In genomic region chr1:17933991-17934390, GRCh38 we compare ENCODE assay signal across 24 cellular contexts.
"Had no signal": no experiment of that assay in that cellular context is flagged by ENCODE, and none has a peak within 500 bp of the region (broad histone marks: within the 10 kb centered on the region; RNA-seq: fewer than 3 reads in every experiment).

No MANE protein-coding gene starts in this region.

- H3K9me3 Mint-ChIP-seq: activated naive CD8-positive, alpha-beta T cell treated with anti-CD3 and anti-CD28 coated beads, Interleukin-2, amount 10 ng/mL, durations not matched to agents 7 days and 5 days; T-helper 1 cell treated with Interleukin-12 subunit alpha and Interleukin-12 subunit beta and Interleukin-4 antibody, amounts not matched to agents 30 μg/mL and 1 μg/mL, for 36 hours had no signal

- H3K27me3 ChIP-seq: Peyer's patch had no signal

- H3K9me3 ChIP-seq: adrenal gland, breast epithelium, MG63, Peyer's patch, SJCRH30 had no signal

- H3K4me1 Mint-ChIP-seq: activated naive CD8-positive, alpha-beta T cell treated with anti-CD3 and anti-CD28 coated beads, Interleukin-2, amount 10 ng/mL, durations not matched to agents 7 days and 5 days had no signal

- H3K36me3 Mint-ChIP-seq: activated naive CD8-positive, alpha-beta T cell treated with anti-CD3 and anti-CD28 coated beads, Interleukin-2, amount 10 ng/mL, durations not matched to agents 7 days and 5 days had no signal

- H3K27ac ChIP-seq: adrenal gland, breast epithelium, Peyer's patch, RWPE1, SJCRH30 had no signal

- DNase-seq: activated CD4-positive, alpha-beta T cell treated with anti-CD3 and anti-CD28 coated beads for 4 hours; activated CD8-positive, alpha-beta memory T cell treated with anti-CD3 and anti-CD28 coated beads, Interleukin-2, amount 50 U/mL, for 4 hours; activated CD8-positive, alpha-beta T cell treated with anti-CD3 and anti-CD28 coated beads for 36 hours; activated naive CD4-positive, alpha-beta T cell treated with anti-CD3 and anti-CD28 coated beads, Interleukin-2, amount 50 U/mL, for 16 hours; activated naive CD8-positive, alpha-beta T cell treated with anti-CD3 and anti-CD28 coated beads, Interleukin-2, amount 10 ng/mL, durations not matched to agents 7 days and 5 days; activated T-cell treated with anti-CD3 and anti-CD28 coated beads, Interleukin-2, amount 50 U/mL, for 72 hours; adrenal gland; aorta; caudate nucleus; MG63; MV-4-11; NCI-H1092 treated with DMSO at 0.1 percent for 48 hours; NCI-H1436 treated with DMSO at 0.1 percent for 48 hours; NCI-H187; NCI-H2081; NCI-H226; NCI-H526; Peyer's patch; Right ventricle myocardium superior; SJCRH30 had no signal

- H3K4me3 ChIP-seq: adrenal gland, breast epithelium, MG63, Peyer's patch, SJCRH30 had no signal

- H3K36me3 ChIP-seq: adrenal gland, breast epithelium, MG63, Peyer's patch, SJCRH30 had no signal

- H3K27ac Mint-ChIP-seq: activated CD8-positive, alpha-beta T cell treated with anti-CD3 and anti-CD28 coated beads for 36 hours; activated naive CD8-positive, alpha-beta T cell treated with anti-CD3 and anti-CD28 coated beads, Interleukin-2, amount 10 ng/mL, durations not matched to agents 7 days and 5 days; activated T-cell treated with anti-CD3 and anti-CD28 coated beads, Interleukin-2, amount 50 U/mL, for 72 hours; T-helper 1 cell treated with Interleukin-12 subunit alpha and Interleukin-12 subunit beta and Interleukin-4 antibody, amounts not matched to agents 30 μg/mL and 1 μg/mL, for 36 hours had no signal

- ATAC-seq: activated CD4-positive, CD25-positive, alpha-beta regulatory T cell treated with anti-CD3 and anti-CD28 coated beads, Interleukin-2, amount 50 U/mL, for 24 hours; activated CD8-positive, alpha-beta T cell treated with anti-CD3 and anti-CD28 coated beads for 36 hours; activated T-cell treated with anti-CD3 and anti-CD28 coated beads, Interleukin-2, amount 50 U/mL, for 72 hours had no signal

- H3K4me1 ChIP-seq: adrenal gland, breast epithelium, Peyer's patch, SJCRH30 had no signal

- H3K4me3 Mint-ChIP-seq: activated CD8-positive, alpha-beta T cell treated with anti-CD3 and anti-CD28 coated beads for 36 hours; activated naive CD8-positive, alpha-beta T cell treated with anti-CD3 and anti-CD28 coated beads, Interleukin-2, amount 10 ng/mL, durations not matched to agents 7 days and 5 days; activated T-cell treated with anti-CD3 and anti-CD28 coated beads, Interleukin-2, amount 50 U/mL, for 72 hours; T-helper 1 cell treated with Interleukin-12 subunit alpha and Interleukin-12 subunit beta and Interleukin-4 antibody, amounts not matched to agents 30 μg/mL and 1 μg/mL, for 36 hours had no signal
